In genomic region chr3:16180737-16181134, GRCh38 we compare ENCODE assay signal across 17 cellular contexts. TPM values are rescaled to one million over a fixed set of nuclear protein-coding genes. Genes with fewer than 3 reads are reported as not detected.
DNase-seq lines count a peak whose midpoint lies in the region; ATAC-seq and TF ChIP-seq lines count a peak whose summit lies in the region.
"Had no signal": no experiment of that assay in that cellular context is flagged by ENCODE, and none has a peak within 500 bp of the region (broad histone marks: within the 10 kb centered on the region; RNA-seq: fewer than 3 reads in every experiment).

No MANE protein-coding gene starts in this region.

- intact Hi-C loops in IMR-90 (cut with micrococcal nuclease) (loop anchor here (1.0 to 5.0 kb wide), 2 partner anchors 197 to 548 kb away; no protein-coding TSS in a partner anchor), esophagus squamous epithelium (cut with DNase I) (no loop called here), heart left ventricle (cut with DNase I) (no loop called here)
- intact Hi-C loops in activated CD4-positive, alpha-beta T cell treated with anti-CD3 and anti-CD28 coated beads, Interleukin-2, amount 10 ng/mL, durations not matched to agents 24 days and 14 days (cut with micrococcal nuclease) = no loop called here

- no peak overlapping the region for H3K4me2 ChIP-seq in IMR-90 (ENCODE audit: low read depth, low read length)
- H3K4me2 ChIP-seq: KMS-11 had no signal

- H2AK5ac ChIP-seq in IMR-90 (ENCODE audit: low read depth, low read length) = peak overlapping the region; percentile 95

- H2BK5ac ChIP-seq in IMR-90 (ENCODE audit: low read depth, low read length, poor library complexity, severe bottlenecking) = peak overlapping the region; percentile 95

- no peak overlapping the region for H3K27ac Mint-ChIP-seq in activated CD4-positive, alpha-beta T cell treated with anti-CD3 and anti-CD28 coated beads, Interleukin-2, amount 10 ng/mL, durations not matched to agents 24 days and 14 days
- H3K27ac Mint-ChIP-seq: CD4-positive, CD25-positive, alpha-beta regulatory T cell had no signal

- peak overlapping the region; percentile 67 for H3K23ac ChIP-seq in IMR-90 (ENCODE audit: low read depth, low read length)

- peak overlapping the region; percentile 96 for H2BK20ac ChIP-seq in IMR-90 (ENCODE audit: low read depth, low read length)

- H3K14ac ChIP-seq in IMR-90 (replicated peaks; ENCODE audit: low read depth, low read length) = peak overlapping the region; percentile 94

- CTCF ChIA-PET in IMR-90 (lab: Yijun Ruan, JAX) = interaction anchor here (0.6 to 1.5 kb wide), 2 partner anchors 25 to 68 kb away, joined by 3 to 4 read pairs; no protein-coding TSS in a partner anchor

- peaks cover 71% of the 10 kb centered on the region for H3K4me1 ChIP-seq in ACC112 (ENCODE audit: control insufficient read depth, insufficient read depth, low read length, unreplicated experiment)
- H3K4me1 ChIP-seq in IMR-90 (ENCODE audit: control insufficient read depth, insufficient read depth, low read length) = peaks cover 43% of the 10 kb centered on the region
- peaks cover 0 to 46% (median 12%) of the 10 kb centered on the region in 3 donors for H3K4me1 ChIP-seq in esophagus squamous epithelium
- H3K4me1 ChIP-seq in subcutaneous abdominal adipose tissue (ENCODE audit: control insufficient read depth in 5 of 5, insufficient read depth in 5 of 5, low read length in 5 of 5) = peaks cover 24 to 84% (median 72%) of the 10 kb centered on the region in 5 donors
- peaks cover 0 to 30% (median 13%) of the 10 kb centered on the region in 12 donors for H3K4me1 ChIP-seq in heart left ventricle

- peak overlapping the region; percentile 84 for H3K56ac ChIP-seq in IMR-90 (ENCODE audit: extremely low read depth, insufficient read depth, low read length)

- H3K79me1 ChIP-seq in IMR-90 (ENCODE audit: low read depth in 1 of 2, low read length in 2 of 2) = peaks cover 38 to 67% of the 10 kb centered on the region in 2 experiments

- H3K4me3 ChIP-seq in ACC112 (ENCODE audit: low read depth, low read length) (no peak overlapping the region), IMR-90 (ENCODE audit: insufficient read depth, low read depth, low read length) (no peak overlapping the region), esophagus squamous epithelium (peak overlapping the region in 1 of 4 donors; percentile 66), subcutaneous abdominal adipose tissue (ENCODE audit: low read depth in 1 of 5, low read length in 5 of 5) (no peak overlapping the region), heart left ventricle (no peak overlapping the region)

- H3K4ac ChIP-seq in IMR-90 (ENCODE audit: low read depth, low read length) = peak overlapping the region; percentile 91

- BruUV-seq in IMR-90 (replicated peaks; lab: Mats Ljungman, UMichigan) = no TSS peak

- H2AK9ac ChIP-seq in IMR-90 (replicated peaks; ENCODE audit: low read depth, low read length, poor library complexity) = no peak overlapping the region

- in situ Hi-C loops in IMR-90 (cut with MboI; ENCODE audit: low sequenced_read_pairs) = loop anchor here (5.0 to 10.0 kb wide), 2 partner anchors 62 to 366 kb away; no protein-coding TSS in a partner anchor

- H2AFZ ChIP-seq in ACC112 (ENCODE audit: low read length, unreplicated experiment) (no peak overlapping the region), IMR-90 (replicated peaks; ENCODE audit: low read length, poor library complexity) (peak overlapping the region; percentile 17)

- H3K9me3 ChIP-seq in IMR-90 (ENCODE audit: control insufficient read depth, insufficient read depth, low read length) = no peaks in the 10 kb centered on the region
- H3K9me3 ChIP-seq in esophagus squamous epithelium = no peaks in the 10 kb centered on the region
- H3K9me3 ChIP-seq in subcutaneous abdominal adipose tissue (ENCODE audit: control insufficient read depth in 5 of 5, low read length in 5 of 5) = no peaks in the 10 kb centered on the region
- H3K9me3 ChIP-seq in heart left ventricle = no peaks in the 10 kb centered on the region

- H3K36me3 ChIP-seq in ACC112 (ENCODE audit: insufficient read depth, low read length) (no peaks in the 10 kb centered on the region), IMR-90 (ENCODE audit: control insufficient read depth, insufficient read depth, low read length) (peaks cover 20% of the 10 kb centered on the region), esophagus squamous epithelium (no peaks in the 10 kb centered on the region), subcutaneous abdominal adipose tissue (ENCODE audit: control insufficient read depth in 5 of 5, insufficient read depth in 5 of 5, low read length in 5 of 5) (peaks cover 0 to 19% (median 4%) of the 10 kb centered on the region in 5 donors), heart left ventricle (no peaks in the 10 kb centered on the region)

- H3K4me3 Mint-ChIP-seq in activated CD4-positive, alpha-beta T cell treated with anti-CD3 and anti-CD28 coated beads, Interleukin-2, amount 10 ng/mL, durations not matched to agents 24 days and 14 days = no peak overlapping the region
- H3K4me3 Mint-ChIP-seq: CD4-positive, CD25-positive, alpha-beta regulatory T cell had no signal

- H3K27me3 ChIP-seq in ACC112 (ENCODE audit: insufficient read depth, low read length) (no peaks in the 10 kb centered on the region), IMR-90 (ENCODE audit: control insufficient read depth, insufficient read depth, low read length) (no peaks in the 10 kb centered on the region), esophagus squamous epithelium (peaks cover 0 to 45% (median 0%) of the 10 kb centered on the region in 4 donors), subcutaneous abdominal adipose tissue (ENCODE audit: control insufficient read depth in 5 of 5, insufficient read depth in 4 of 5, low read length in 5 of 5) (no peaks in the 10 kb centered on the region), heart left ventricle (no peaks in the 10 kb centered on the region)

- dilution Hi-C loops in IMR-90 (cut with HindIII; ENCODE audit: low sequenced_read_pairs, unreplicated experiment) = no loop called here

- H3K18ac ChIP-seq in IMR-90 (ENCODE audit: low read depth, low read length) = peak overlapping the region; percentile 14; the same call in 1 of the 2 replicates

- peaks cover 15% of the 10 kb centered on the region for H3K27me3 Mint-ChIP-seq in activated CD4-positive, alpha-beta T cell treated with anti-CD3 and anti-CD28 coated beads, Interleukin-2, amount 10 ng/mL, durations not matched to agents 24 days and 14 days

- WGBS in IMR-90 (ENCODE audit: extremely low coverage in 2 of 2, insufficient read length in 1 of 2), 2 experiments = no CpG with 5 or more reads among the region's 3 CpGs
- 82 to 94% methylated on average over 3 of the region's 3 CpGs for WGBS in esophagus squamous epithelium, 2 donors
- WGBS in heart left ventricle, 4 donors = 91 to 95% (median 95%) methylated on average over 3 of the region's 3 CpGs

- H3K9ac ChIP-seq in IMR-90 (ENCODE audit: low read depth, low read length) (peak overlapping the region; percentile 16; the same call in 1 of the 2 replicates), subcutaneous abdominal adipose tissue (ENCODE audit: low read length in 5 of 5) (no peak overlapping the region)
- H3K9ac ChIP-seq: KMS-11 had no signal

- H3K9me1 ChIP-seq in IMR-90 (ENCODE audit: insufficient read depth, low read length) = peaks cover 56% of the 10 kb centered on the region

- peak overlapping the region; percentile 94 for H2BK15ac ChIP-seq in IMR-90 (ENCODE audit: low read depth, low read length)

- H4K8ac ChIP-seq in IMR-90 (ENCODE audit: low read depth in 2 of 2, low read length in 2 of 2) = peak overlapping the region; percentile 54 to 90

- no peak for DNase-seq in IMR-90
- no peak for DNase-seq in esophagus squamous epithelium (lab: John Stamatoyannopoulos, UW)
- DNase-seq in heart left ventricle = no peak
- no peak for DNase-seq in activated CD4-positive, alpha-beta T cell treated with anti-CD3 and anti-CD28 coated beads, Interleukin-2, amount 10 ng/mL, durations not matched to agents 24 days and 14 days
- DNase-seq: CD4-positive, CD25-positive, alpha-beta regulatory T cell; GOT3; NCI-H1048; NCI-H1436 treated with DMSO at 0.1 percent for 48 hours; NCI-H2029 treated with DMSO at 0.1 percent for 48 hours; NCI-H2171 treated with DMSO at 0.1 percent for 48 hours; NCI-H774 had no signal

- H3K4me1 Mint-ChIP-seq in activated CD4-positive, alpha-beta T cell treated with anti-CD3 and anti-CD28 coated beads, Interleukin-2, amount 10 ng/mL, durations not matched to agents 24 days and 14 days = peaks cover 3% of the 10 kb centered on the region

- TF ChIP-seq POLR2A in IMR-90 (IDR thresholded peaks at IDR 0.05; ENCODE audit: low read depth, low read length) (no peak), esophagus squamous epithelium (IDR thresholded peaks at IDR 0.05) (no peak), heart left ventricle (IDR thresholded peaks at IDR 0.05) (no peak)

- no peak for ATAC-seq in IMR-90 (ENCODE audit: low read depth)
- ATAC-seq in heart left ventricle = no peak
- ATAC-seq in GM19452 (IDR thresholded peaks at IDR 0.05; ENCODE audit: unreplicated experiment) = no peak

- no peaks in the 10 kb centered on the region for H3K36me3 Mint-ChIP-seq in activated CD4-positive, alpha-beta T cell treated with anti-CD3 and anti-CD28 coated beads, Interleukin-2, amount 10 ng/mL, durations not matched to agents 24 days and 14 days (ENCODE audit: low read depth)
- H3K36me3 Mint-ChIP-seq: CD4-positive, CD25-positive, alpha-beta regulatory T cell had no signal

- H4K20me1 ChIP-seq in IMR-90 (ENCODE audit: insufficient read depth, low read length) = no peaks in the 10 kb centered on the region

- TF ChIP-seq RAD21 in IMR-90 (IDR thresholded peaks at IDR 0.05; ENCODE audit: low read length) = no peak

- H3K79me2 ChIP-seq in ACC112 (ENCODE audit: control insufficient read depth, insufficient read depth, low read length, unreplicated experiment) = no peaks in the 10 kb centered on the region

- H3K27ac ChIP-seq in ACC112 (ENCODE audit: low read depth, low read length) = peak overlapping the region; percentile 78
- peak overlapping the region; percentile 79 for H3K27ac ChIP-seq in IMR-90 (ENCODE audit: insufficient read depth, low read length)
- peak overlapping the region in 3 of 4 donors; percentile 32 to 79 (median 48) for H3K27ac ChIP-seq in esophagus squamous epithelium
- H3K27ac ChIP-seq in subcutaneous abdominal adipose tissue (ENCODE audit: low read depth, low read length) = peak overlapping the region; percentile 38
- H3K27ac ChIP-seq in heart left ventricle = no peak overlapping the region
- H3K27ac ChIP-seq: KMS-11, RWPE1 had no signal

- POLR2A ChIA-PET in IMR-90 (lab: Charles Lee; ENCODE audit: unreplicated experiment) = interaction anchor here (0.6 kb wide), 1 partner anchor 68 kb away, joined by 13 read pairs; no protein-coding TSS in a partner anchor

- no peaks in the 10 kb centered on the region for H3K9me3 Mint-ChIP-seq in activated CD4-positive, alpha-beta T cell treated with anti-CD3 and anti-CD28 coated beads, Interleukin-2, amount 10 ng/mL, durations not matched to agents 24 days and 14 days
- H3K9me3 Mint-ChIP-seq: CD4-positive, CD25-positive, alpha-beta regulatory T cell had no signal

- H4K5ac ChIP-seq in IMR-90 (ENCODE audit: low read depth, low read length) = peak overlapping the region; percentile 31; the same call in 1 of the 2 replicates

- H2BK120ac ChIP-seq in IMR-90 (ENCODE audit: low read depth, low read length) = peak overlapping the region; percentile 92

- peak overlapping the region; percentile 99 for H4K91ac ChIP-seq in IMR-90 (ENCODE audit: insufficient read depth, low read depth, low read length)

- TF ChIP-seq CTCF in IMR-90 (conservative IDR thresholded peaks at IDR 0.05; ENCODE audit: low read depth, low read length) = no peak
- no peak for TF ChIP-seq CTCF in esophagus squamous epithelium (IDR thresholded peaks at IDR 0.05)
- no peak for TF ChIP-seq CTCF in heart left ventricle (IDR thresholded peaks at IDR 0.05)

RNA-seq across cellular contexts. Expression of gene GALNT15, which starts 6.3 kb away (rescaled TPM):
- total RNA-seq in IMR-90 (2012; rRNA removed) = 14.7 and 19.7 TPM in 2 replicates
- 11.0 and 12.8 TPM in 2 replicates for polyA plus RNA-seq in IMR-90 (2012; rRNA removed)
- 8.5 and 15.7 TPM in 2 replicates for polyA plus RNA-seq in IMR-90 (2012; cell fraction: cytosol; rRNA removed)
- 7.3 and 8.8 TPM in 2 replicates for polyA plus RNA-seq in IMR-90 (2012; cell fraction: nucleus; rRNA removed; ENCODE audit: low replicate concordance)
- 100 to 1,000 TPM in 1 of 4 donors, 10 to 100 TPM in 1, 1 to 10 TPM in 2; 4.6 to 117 (median 35.6) TPM for total RNA-seq in esophagus squamous epithelium
- total RNA-seq in heart left ventricle = 10 to 100 TPM in 2 of 9 donors, 1 to 10 TPM in 6, under 1 TPM in 1; 0.96 to 81.1 (median 5.5) TPM
- polyA plus RNA-seq in heart left ventricle = 10 to 100 TPM in 1 of 2 donors, 1 to 10 TPM in 1; 5.0 to 12.0 TPM
- not detected in 2 replicates for total RNA-seq in activated CD4-positive, alpha-beta T cell treated with anti-CD3 and anti-CD28 coated beads, Interleukin-2, amount 10 ng/mL, durations not matched to agents 24 days and 14 days
- total RNA-seq: A673; CD4-positive, CD25-positive, alpha-beta regulatory T cell had no signal
- polyA plus RNA-seq: CD4-positive, CD25-positive, alpha-beta regulatory T cell had no signal

Comparison
In these comparisons a context has a peak if more than half of its experiments do, and no peak if none do; other contexts are left out.
1. H3K27ac ChIP-seq: peak in ACC112 (single experiment), IMR-90 (single experiment), esophagus squamous epithelium (3 of 4) and subcutaneous abdominal adipose tissue (single experiment); none in heart left ventricle (0 of 12).